In genomic region chr4:159551268-159551667, GRCh38 we compare ENCODE assay signal across 18 cellular contexts.
"Had no signal": no experiment of that assay in that cellular context is flagged by ENCODE, and none has a peak within 500 bp of the region (broad histone marks: within the 10 kb centered on the region; RNA-seq: fewer than 3 reads in every experiment).

No MANE protein-coding gene starts in this region.

- H3K27ac ChIP-seq: neutrophil, pancreas, uterus had no signal

- H3K36me3 ChIP-seq: neutrophil, pancreas, tibial nerve, uterus had no signal

- H3K27me3 ChIP-seq: neutrophil, pancreas, tibial nerve, uterus had no signal

- H3K4me2 ChIP-seq: SK-N-SH had no signal

- H3K27ac Mint-ChIP-seq: activated naive CD4-positive, alpha-beta T cell treated with anti-CD3 and anti-CD28 coated beads for 36 hours; effector memory CD8-positive, alpha-beta T cell; natural killer cell treated with Interleukin-12 subunit alpha and Interleukin-12 subunit beta and Interleukin-15 and Interleukin-18, amount 100 ng/mL, for 72 hours had no signal

- H3K9ac ChIP-seq: SK-N-SH had no signal

- H3K4me3 ChIP-seq: pancreas, tibial nerve, uterus had no signal

- ATAC-seq: activated T-cell treated with anti-CD3 and anti-CD28 coated beads, Interleukin-2, amount 50 U/mL, for 4 hours; effector memory CD8-positive, alpha-beta T cell; left cardiac atrium; natural killer cell treated with Interleukin-12 subunit alpha and Interleukin-12 subunit beta and Interleukin-15 and Interleukin-18, amount 100 ng/mL, for 72 hours; pancreas; stimulated activated naive CD8-positive, alpha-beta T cell treated with anti-CD3 and anti-CD28 coated beads, Interleukin-15, Interleukin-2, amounts not matched to agents 100 U/mL and 50 U/mL, for 24 hours had no signal

- H3K9me2 ChIP-seq: SK-N-SH had no signal

- H3K36me3 Mint-ChIP-seq: natural killer cell treated with Interleukin-12 subunit alpha and Interleukin-12 subunit beta and Interleukin-15 and Interleukin-18, amount 100 ng/mL, for 72 hours had no signal

- H3K9me3 ChIP-seq: neutrophil, pancreas, SK-N-SH, tibial nerve, uterus had no signal

- H3K27me3 Mint-ChIP-seq: effector memory CD8-positive, alpha-beta T cell; natural killer cell treated with Interleukin-12 subunit alpha and Interleukin-12 subunit beta and Interleukin-15 and Interleukin-18, amount 100 ng/mL, for 72 hours had no signal

- H3K4me3 Mint-ChIP-seq: activated naive CD4-positive, alpha-beta T cell treated with anti-CD3 and anti-CD28 coated beads for 36 hours; activated T-cell treated with anti-CD3 and anti-CD28 coated beads, Interleukin-2, amount 50 U/mL, for 4 hours; effector memory CD8-positive, alpha-beta T cell; natural killer cell treated with Interleukin-12 subunit alpha and Interleukin-12 subunit beta and Interleukin-15 and Interleukin-18, amount 100 ng/mL, for 72 hours had no signal

- H3K9me3 Mint-ChIP-seq: activated naive CD4-positive, alpha-beta T cell treated with anti-CD3 and anti-CD28 coated beads for 36 hours; activated T-cell treated with anti-CD3 and anti-CD28 coated beads, Interleukin-2, amount 50 U/mL, for 4 hours; effector memory CD8-positive, alpha-beta T cell had no signal

- DNase-seq: activated CD4-positive, alpha-beta T cell treated with anti-CD3 and anti-CD28 coated beads, Interleukin-2, amount 50 U/mL, for 1 hour; activated CD8-positive, alpha-beta memory T cell treated with anti-CD3 and anti-CD28 coated beads, Interleukin-2, amount 50 U/mL, for 4 hours; activated naive CD4-positive, alpha-beta T cell treated with anti-CD3 and anti-CD28 coated beads for 36 hours; activated T-cell treated with anti-CD3 and anti-CD28 coated beads, Interleukin-2, amount 50 U/mL, for 4 hours; aorta; effector memory CD8-positive, alpha-beta T cell; left cardiac atrium; pancreas; SK-N-SH; stimulated activated CD4-positive, alpha-beta T cell treated with anti-CD3 and anti-CD28 coated beads, Interleukin-12 subunit alpha, Interleukin-12 subunit beta, amount 100 ng/mL, for 4 hours; stimulated activated CD4-positive, alpha-beta T cell treated with anti-CD3 and anti-CD28 coated beads, Interleukin-1b, Interleukin-23, amount 100 ng/mL, for 48 hours; stimulated activated naive CD8-positive, alpha-beta T cell treated with anti-CD3 and anti-CD28 coated beads, Interleukin-15, Interleukin-2, amounts not matched to agents 100 U/mL and 50 U/mL, for 24 hours; T-helper 1 cell; T-helper 9 cell; uterus had no signal

- H3K4me1 ChIP-seq: uterus had no signal
